In the genomic region with DNA sequence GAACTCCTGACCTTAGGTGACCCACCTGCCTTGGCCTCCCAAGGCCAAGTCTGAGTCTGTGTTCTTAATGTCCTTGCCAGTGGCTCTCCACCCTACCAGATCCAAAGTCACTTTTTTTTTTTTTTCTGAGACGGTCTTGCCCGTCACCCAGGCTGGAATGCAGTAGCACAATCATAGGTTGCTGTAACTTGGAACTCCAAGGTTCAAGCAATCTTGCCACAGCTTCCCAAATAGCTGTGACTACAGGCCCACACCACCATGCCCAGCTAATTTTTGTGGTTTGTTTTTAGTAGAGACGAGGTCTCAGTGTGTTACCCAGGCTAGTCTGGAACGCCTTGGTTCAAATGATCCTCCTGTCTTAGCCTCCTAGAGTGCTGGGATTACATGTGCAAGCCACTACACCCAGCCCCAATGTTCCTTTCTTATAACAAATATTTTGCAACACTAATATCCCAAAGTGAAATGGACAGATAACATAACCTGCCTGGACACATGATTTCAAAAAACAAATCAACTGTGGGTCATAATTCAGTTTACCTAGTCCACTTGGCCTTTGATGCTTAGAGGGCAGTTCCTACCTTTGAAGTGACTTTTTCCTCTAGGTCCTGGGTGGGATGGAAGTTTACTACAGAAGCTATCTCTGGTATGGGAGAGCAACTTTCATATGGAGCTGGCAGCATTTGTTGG, we compare ENCODE assay signal across 1 cellular context.
A peak's percentile ranks its signal among the peaks of the same experiment; 100 is the strongest.
TF ChIP-seq lines count a peak whose summit lies in the region.

No MANE protein-coding gene starts in this region.

TF ChIP-seq in HepG2, 621 proteins besides CTCF, POLR2A, EP300 and RAD21 (continued from another document and continues in another):
- TF ChIP-seq, protein P1, sequence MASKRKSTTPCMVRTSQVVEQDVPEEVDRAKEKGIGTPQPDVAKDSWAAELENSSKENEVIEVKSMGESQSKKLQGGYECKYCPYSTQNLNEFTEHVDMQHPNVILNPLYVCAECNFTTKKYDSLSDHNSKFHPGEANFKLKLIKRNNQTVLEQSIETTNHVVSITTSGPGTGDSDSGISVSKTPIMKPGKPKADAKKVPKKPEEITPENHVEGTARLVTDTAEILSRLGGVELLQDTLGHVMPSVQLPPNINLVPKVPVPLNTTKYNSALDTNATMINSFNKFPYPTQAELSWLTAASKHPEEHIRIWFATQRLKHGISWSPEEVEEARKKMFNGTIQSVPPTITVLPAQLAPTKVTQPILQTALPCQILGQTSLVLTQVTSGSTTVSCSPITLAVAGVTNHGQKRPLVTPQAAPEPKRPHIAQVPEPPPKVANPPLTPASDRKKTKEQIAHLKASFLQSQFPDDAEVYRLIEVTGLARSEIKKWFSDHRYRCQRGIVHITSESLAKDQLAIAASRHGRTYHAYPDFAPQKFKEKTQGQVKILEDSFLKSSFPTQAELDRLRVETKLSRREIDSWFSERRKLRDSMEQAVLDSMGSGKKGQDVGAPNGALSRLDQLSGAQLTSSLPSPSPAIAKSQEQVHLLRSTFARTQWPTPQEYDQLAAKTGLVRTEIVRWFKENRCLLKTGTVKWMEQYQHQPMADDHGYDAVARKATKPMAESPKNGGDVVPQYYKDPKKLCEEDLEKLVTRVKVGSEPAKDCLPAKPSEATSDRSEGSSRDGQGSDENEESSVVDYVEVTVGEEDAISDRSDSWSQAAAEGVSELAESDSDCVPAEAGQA (IDR thresholded peaks at IDR 0.05; ENCODE audit: low read depth): no peak
- TF ChIP-seq, protein P1 (CRISPR knock-in tag; IDR thresholded peaks at IDR 0.05; ENCODE audit: borderline replicate concordance): no peak
- TF ChIP-seq, protein P2, sequence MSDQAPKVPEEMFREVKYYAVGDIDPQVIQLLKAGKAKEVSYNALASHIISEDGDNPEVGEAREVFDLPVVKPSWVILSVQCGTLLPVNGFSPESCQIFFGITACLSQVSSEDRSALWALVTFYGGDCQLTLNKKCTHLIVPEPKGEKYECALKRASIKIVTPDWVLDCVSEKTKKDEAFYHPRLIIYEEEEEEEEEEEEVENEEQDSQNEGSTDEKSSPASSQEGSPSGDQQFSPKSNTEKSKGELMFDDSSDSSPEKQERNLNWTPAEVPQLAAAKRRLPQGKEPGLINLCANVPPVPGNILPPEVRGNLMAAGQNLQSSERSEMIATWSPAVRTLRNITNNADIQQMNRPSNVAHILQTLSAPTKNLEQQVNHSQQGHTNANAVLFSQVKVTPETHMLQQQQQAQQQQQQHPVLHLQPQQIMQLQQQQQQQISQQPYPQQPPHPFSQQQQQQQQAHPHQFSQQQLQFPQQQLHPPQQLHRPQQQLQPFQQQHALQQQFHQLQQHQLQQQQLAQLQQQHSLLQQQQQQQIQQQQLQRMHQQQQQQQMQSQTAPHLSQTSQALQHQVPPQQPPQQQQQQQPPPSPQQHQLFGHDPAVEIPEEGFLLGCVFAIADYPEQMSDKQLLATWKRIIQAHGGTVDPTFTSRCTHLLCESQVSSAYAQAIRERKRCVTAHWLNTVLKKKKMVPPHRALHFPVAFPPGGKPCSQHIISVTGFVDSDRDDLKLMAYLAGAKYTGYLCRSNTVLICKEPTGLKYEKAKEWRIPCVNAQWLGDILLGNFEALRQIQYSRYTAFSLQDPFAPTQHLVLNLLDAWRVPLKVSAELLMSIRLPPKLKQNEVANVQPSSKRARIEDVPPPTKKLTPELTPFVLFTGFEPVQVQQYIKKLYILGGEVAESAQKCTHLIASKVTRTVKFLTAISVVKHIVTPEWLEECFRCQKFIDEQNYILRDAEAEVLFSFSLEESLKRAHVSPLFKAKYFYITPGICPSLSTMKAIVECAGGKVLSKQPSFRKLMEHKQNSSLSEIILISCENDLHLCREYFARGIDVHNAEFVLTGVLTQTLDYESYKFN (CRISPR knock-in tag; conservative IDR thresholded peaks at IDR 0.05): peak; percentile 95
- TF ChIP-seq GATAD2A (CRISPR knock-in tag; IDR thresholded peaks at IDR 0.05) (peak; percentile 91), GABPA (IDR thresholded peaks at IDR 0.05; ENCODE audit: low read depth, low read length) (no peak), GABPA (CRISPR knock-in tag; IDR thresholded peaks at IDR 0.05; ENCODE audit: low read depth) (no peak), ZNF430 (CRISPR knock-in tag; IDR thresholded peaks at IDR 0.05) (peak; percentile 69; the same call in 1 of the 2 replicates), REPIN1 (CRISPR knock-in tag; IDR thresholded peaks at IDR 0.05; ENCODE audit: borderline replicate concordance, low read depth) (peak; percentile 25; the same call in 1 of the 2 replicates), BHLHE40 (IDR thresholded peaks at IDR 0.05; ENCODE audit: low read length) (no peak), ZNF264 (CRISPR knock-in tag; IDR thresholded peaks at IDR 0.05) (0 out of 2 replicates have a peak, but pooled peaks have one; percentile 55), SIX4 (CRISPR knock-in tag; IDR thresholded peaks at IDR 0.05) (peak; percentile 54; the same call in 1 of the 2 replicates), KDM5A (IDR thresholded peaks at IDR 0.05; ENCODE audit: borderline replicate concordance, low read length) (no peak), ZNF101 (CRISPR knock-in tag; IDR thresholded peaks at IDR 0.05; ENCODE audit: borderline replicate concordance, low read depth) (no peak), ZNF883 (CRISPR knock-in tag; IDR thresholded peaks at IDR 0.05; ENCODE audit: not compliant biosample characterization) (no peak), ZNF292 (CRISPR knock-in tag; IDR thresholded peaks at IDR 0.05; ENCODE audit: borderline replicate concordance, low read depth) (peak; percentile 58; the same call in 1 of the 2 replicates), ARID5B (CRISPR knock-in tag; IDR thresholded peaks at IDR 0.05) (peak; percentile 93), ARNTL (CRISPR knock-in tag; IDR thresholded peaks at IDR 0.05) (peak; percentile 87), LBX2 (CRISPR knock-in tag; IDR thresholded peaks at IDR 0.05; ENCODE audit: borderline replicate concordance) (no peak), RERE (CRISPR knock-in tag; IDR thresholded peaks at IDR 0.05; ENCODE audit: low read depth) (0 out of 2 replicates have a peak, but pooled peaks have one; percentile 35), NONO (IDR thresholded peaks at IDR 0.05) (no peak), NONO (CRISPR knock-in tag; conservative IDR thresholded peaks at IDR 0.05) (0 out of 2 replicates have a peak, but pooled peaks have one; percentile 18), CEBPG (CRISPR knock-in tag; IDR thresholded peaks at IDR 0.05) (peak; percentile 82), ZNF30 (CRISPR knock-in tag; IDR thresholded peaks at IDR 0.05) (no peak), RCOR2 (CRISPR knock-in tag; IDR thresholded peaks at IDR 0.05) (0 out of 2 replicates have a peak, but pooled peaks have one; percentile 27), RORA (CRISPR knock-in tag; IDR thresholded peaks at IDR 0.05) (no peak), TCF7 (IDR thresholded peaks at IDR 0.05; ENCODE audit: low read depth) (peak; percentile 95), ZKSCAN8 (CRISPR knock-in tag; IDR thresholded peaks at IDR 0.05; ENCODE audit: borderline replicate concordance) (peak; percentile 49; the same call in 1 of the 2 replicates), TBP (CRISPR knock-in tag; IDR thresholded peaks at IDR 0.05) (0 out of 2 replicates have a peak, but pooled peaks have one; percentile 56)
- TF ChIP-seq, protein P3, sequence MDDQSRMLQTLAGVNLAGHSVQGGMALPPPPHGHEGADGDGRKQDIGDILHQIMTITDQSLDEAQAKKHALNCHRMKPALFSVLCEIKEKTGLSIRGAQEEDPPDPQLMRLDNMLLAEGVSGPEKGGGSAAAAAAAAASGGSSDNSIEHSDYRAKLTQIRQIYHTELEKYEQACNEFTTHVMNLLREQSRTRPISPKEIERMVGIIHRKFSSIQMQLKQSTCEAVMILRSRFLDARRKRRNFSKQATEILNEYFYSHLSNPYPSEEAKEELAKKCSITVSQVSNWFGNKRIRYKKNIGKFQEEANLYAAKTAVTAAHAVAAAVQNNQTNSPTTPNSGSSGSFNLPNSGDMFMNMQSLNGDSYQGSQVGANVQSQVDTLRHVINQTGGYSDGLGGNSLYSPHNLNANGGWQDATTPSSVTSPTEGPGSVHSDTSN (CRISPR knock-in tag; IDR thresholded peaks at IDR 0.05; ENCODE audit: borderline replicate concordance): 0 out of 2 replicates have a peak, but pooled peaks have one; percentile 39
- TF ChIP-seq, protein P4, sequence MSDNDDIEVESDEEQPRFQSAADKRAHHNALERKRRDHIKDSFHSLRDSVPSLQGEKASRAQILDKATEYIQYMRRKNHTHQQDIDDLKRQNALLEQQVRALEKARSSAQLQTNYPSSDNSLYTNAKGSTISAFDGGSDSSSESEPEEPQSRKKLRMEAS (IDR thresholded peaks at IDR 0.05): peak; percentile 59
